Comparison of ENCODE assay signal across 14 cellular contexts in genomic region chr11:114174712-114175495, GRCh38.
DNase-seq lines count a peak whose midpoint lies in the region; ATAC-seq, FAIRE-seq and TF ChIP-seq lines count a peak whose summit lies in the region.
"Had no signal": no experiment of that assay in that cellular context is flagged by ENCODE, and none has a peak within 500 bp of the region (broad histone marks: within the 10 kb centered on the region; RNA-seq: fewer than 3 reads in every experiment).

No MANE protein-coding gene starts in this region.

- H3K27me3 ChIP-seq in CD4-positive, alpha-beta memory T cell (ENCODE audit: insufficient read depth, low read length) = no peaks in the 10 kb centered on the region
- peaks cover 22% of the 10 kb centered on the region for H3K27me3 ChIP-seq in bronchial epithelial cell (ENCODE audit: control insufficient read depth, insufficient read depth, low read length)
- H3K27me3 ChIP-seq in lung (ENCODE audit: control insufficient read depth, insufficient read depth) = no peaks in the 10 kb centered on the region
- H3K27me3 ChIP-seq in Caco-2 (replicated peaks; ENCODE audit: control insufficient read depth, insufficient read depth, low read length) = no peaks in the 10 kb centered on the region

- H3K4me1 ChIP-seq in CD4-positive, alpha-beta memory T cell (ENCODE audit: insufficient read depth, low read length) = peaks cover 78% of the 10 kb centered on the region
- H3K4me1 ChIP-seq in lung (ENCODE audit: control insufficient read depth in 2 of 2, insufficient read depth in 2 of 2, low read length in 2 of 2) = peaks cover 59 to 72% of the 10 kb centered on the region in 2 donors
- peaks cover 28% of the 10 kb centered on the region for H3K4me1 ChIP-seq in Caco-2

- TF ChIP-seq CTCF in bronchial epithelial cell (IDR thresholded peaks at IDR 0.05; ENCODE audit: insufficient read depth, low read length, severe bottlenecking) = no peak
- no peak for TF ChIP-seq CTCF in lung (IDR thresholded peaks at IDR 0.05; ENCODE audit: control extremely low read depth, extremely low read depth)
- no peak for TF ChIP-seq CTCF in Caco-2 (IDR thresholded peaks at IDR 0.05; ENCODE audit: insufficient read depth in 1 of 2, low read depth in 1 of 2, low read length in 1 of 2, severe bottlenecking in 1 of 2, unreplicated experiment in 1 of 2)

- H3K9me3 Mint-ChIP-seq in CD4-positive, alpha-beta memory T cell = no peaks in the 10 kb centered on the region
- H3K9me3 Mint-ChIP-seq in Caco-2 (ENCODE audit: unreplicated experiment) = no peaks in the 10 kb centered on the region
- H3K9me3 Mint-ChIP-seq: IgD-negative memory B cell had no signal

- peak overlapping the region in 5 of 7 donors; percentile 15 to 81 (median 25) for H3K27ac Mint-ChIP-seq in CD4-positive, alpha-beta memory T cell
- no peak overlapping the region for H3K27ac Mint-ChIP-seq in Caco-2 (ENCODE audit: unreplicated experiment)

- H3K27me3 Mint-ChIP-seq in CD4-positive, alpha-beta memory T cell = no peaks in the 10 kb centered on the region
- H3K27me3 Mint-ChIP-seq in Caco-2 (ENCODE audit: insufficient read depth, unreplicated experiment) = no peaks in the 10 kb centered on the region

- H3K9me3 ChIP-seq in CD4-positive, alpha-beta memory T cell (ENCODE audit: control insufficient read depth in 1 of 2, low read length in 2 of 2) = no peaks in the 10 kb centered on the region
- H3K9me3 ChIP-seq in lung (ENCODE audit: control insufficient read depth in 2 of 2, insufficient read depth in 1 of 2, low read length in 1 of 2) (no peaks in the 10 kb centered on the region), Caco-2 (no peaks in the 10 kb centered on the region)

- peaks cover 55 to 93% (median 75%) of the 10 kb centered on the region in 4 donors for H3K4me1 Mint-ChIP-seq in CD4-positive, alpha-beta memory T cell
- peaks cover 16% of the 10 kb centered on the region for H3K4me1 Mint-ChIP-seq in Caco-2 (ENCODE audit: low read depth, unreplicated experiment)

- FAIRE-seq in bronchial epithelial cell (lab: Jason Lieb, UNC) = peak; percentile 70
- FAIRE-seq: frontal cortex, islet of Langerhans had no signal

- no TSS peak for BruUV-seq in Caco-2 (replicated peaks; lab: Mats Ljungman, UMichigan)

- intact Hi-C loops in CD4-positive, alpha-beta memory T cell (cut with micrococcal nuclease) = loop anchor here (1.0 kb wide), 1 partner anchor 8 kb away; no protein-coding TSS in a partner anchor
- intact Hi-C loops in Caco-2 (cut with micrococcal nuclease; ENCODE audit: unreplicated experiment) = no loop called here

- POLR2A ChIA-PET in CD4-positive, alpha-beta memory T cell (lab: Charles Lee; ENCODE audit: partially characterized antibody) = interaction anchor here (1.2 to 10.9 kb wide), 3 partner anchors 8 to 15 kb away, joined by 3 to 222 read pairs (median 7); no protein-coding TSS in a partner anchor
- POLR2A ChIA-PET in Caco-2 (lab: Charles Lee) = no interaction called here

- CTCF ChIA-PET in CD4-positive, alpha-beta memory T cell (lab: Charles Lee; ENCODE audit: partially characterized antibody) = interaction anchor here (1.5 to 11.0 kb wide), 2 partner anchors 8 to 19 kb away, joined by 8 to 106 read pairs; no protein-coding TSS in a partner anchor
- CTCF ChIA-PET in Caco-2 (lab: Charles Lee) = no interaction called here

- H3K4me3 ChIP-seq in CD4-positive, alpha-beta memory T cell (ENCODE audit: low read length in 2 of 2) = no peak overlapping the region
- H3K4me3 ChIP-seq in bronchial epithelial cell (ENCODE audit: low read depth, low read length) (no peak overlapping the region), lung (no peak overlapping the region), Caco-2 (ENCODE audit: low read depth, low read length) (no peak overlapping the region)
- H3K4me3 ChIP-seq: GM23248 had no signal

- DNase-seq in CD4-positive, alpha-beta memory T cell = no peak
- DNase-seq in bronchial epithelial cell (ENCODE audit: low read depth) (no peak), lung (ENCODE audit: low spot score) (no peak), superior temporal gyrus (ENCODE audit: extremely low spot score) (peak; percentile 32), Caco-2 (no peak), NCI-H1092 (lab: John Stamatoyannopoulos, UW) (no peak)
- DNase-seq in stimulated activated CD4-positive, alpha-beta T cell treated with anti-CD3 and anti-CD28 coated beads, Interleukin-12 subunit alpha, Interleukin-12 subunit beta, amount 100 ng/mL, for 4 hours = no peak
- DNase-seq in activated CD4-positive, CD25-positive, alpha-beta regulatory T cell treated with anti-CD3 and anti-CD28 coated beads, Interleukin-2, amount 50 U/mL, for 72 hours = no peak
- DNase-seq: GM23248, NCI-H1105 treated with DMSO at 0.1 percent for 48 hours, NCI-H345 had no signal

- no peak for ATAC-seq in lung (ENCODE audit: insufficient read depth, low FRiP score)

- peak overlapping the region in 1 of 8 donors; percentile 17 for H3K4me3 Mint-ChIP-seq in CD4-positive, alpha-beta memory T cell
- H3K4me3 Mint-ChIP-seq in Caco-2 (ENCODE audit: unreplicated experiment) = no peak overlapping the region

- H3K36me3 Mint-ChIP-seq in CD4-positive, alpha-beta memory T cell = no peaks in the 10 kb centered on the region
- no peaks in the 10 kb centered on the region for H3K36me3 Mint-ChIP-seq in Caco-2 (ENCODE audit: insufficient read depth, unreplicated experiment)
- H3K36me3 Mint-ChIP-seq: IgD-negative memory B cell had no signal

- H3K36me3 ChIP-seq in CD4-positive, alpha-beta memory T cell (ENCODE audit: insufficient read depth, low read length) = no peaks in the 10 kb centered on the region
- H3K36me3 ChIP-seq in bronchial epithelial cell (ENCODE audit: control insufficient read depth, insufficient read depth, low read length) (peaks cover 1% of the 10 kb centered on the region), lung (ENCODE audit: control insufficient read depth in 2 of 2, insufficient read depth in 2 of 2, low read length in 2 of 2) (peaks cover 0 to 5% of the 10 kb centered on the region in 2 donors), Caco-2 (ENCODE audit: control insufficient read depth, insufficient read depth, low read length) (0 out of 2 replicates have a peak, but pooled peaks cover 2% of the 10 kb centered on the region)

- WGBS in lung, 2 donors = 44 to 72% methylated on average over 3 of the region's 3 CpGs

- H3K27ac ChIP-seq in CD4-positive, alpha-beta memory T cell (ENCODE audit: low read depth, low read length) = no peak overlapping the region
- peak overlapping the region; percentile 74 to 99 for H3K27ac ChIP-seq in lung (ENCODE audit: low read depth in 1 of 2, low read length in 1 of 2)
- H3K27ac ChIP-seq: GM23248 had no signal
